ENCODE assay signal across 8 cellular contexts in genomic region chr11:57761301-57762234, GRCh38. TPM values are rescaled to one million over a fixed set of nuclear protein-coding genes. Genes with fewer than 3 reads are reported as not detected.
A peak's percentile ranks its signal among the peaks of the same experiment; 100 is the strongest.
DNase-seq lines count a peak whose midpoint lies in the region; ATAC-seq, FAIRE-seq and TF ChIP-seq lines count a peak whose summit lies in the region.

A gene with protein sequence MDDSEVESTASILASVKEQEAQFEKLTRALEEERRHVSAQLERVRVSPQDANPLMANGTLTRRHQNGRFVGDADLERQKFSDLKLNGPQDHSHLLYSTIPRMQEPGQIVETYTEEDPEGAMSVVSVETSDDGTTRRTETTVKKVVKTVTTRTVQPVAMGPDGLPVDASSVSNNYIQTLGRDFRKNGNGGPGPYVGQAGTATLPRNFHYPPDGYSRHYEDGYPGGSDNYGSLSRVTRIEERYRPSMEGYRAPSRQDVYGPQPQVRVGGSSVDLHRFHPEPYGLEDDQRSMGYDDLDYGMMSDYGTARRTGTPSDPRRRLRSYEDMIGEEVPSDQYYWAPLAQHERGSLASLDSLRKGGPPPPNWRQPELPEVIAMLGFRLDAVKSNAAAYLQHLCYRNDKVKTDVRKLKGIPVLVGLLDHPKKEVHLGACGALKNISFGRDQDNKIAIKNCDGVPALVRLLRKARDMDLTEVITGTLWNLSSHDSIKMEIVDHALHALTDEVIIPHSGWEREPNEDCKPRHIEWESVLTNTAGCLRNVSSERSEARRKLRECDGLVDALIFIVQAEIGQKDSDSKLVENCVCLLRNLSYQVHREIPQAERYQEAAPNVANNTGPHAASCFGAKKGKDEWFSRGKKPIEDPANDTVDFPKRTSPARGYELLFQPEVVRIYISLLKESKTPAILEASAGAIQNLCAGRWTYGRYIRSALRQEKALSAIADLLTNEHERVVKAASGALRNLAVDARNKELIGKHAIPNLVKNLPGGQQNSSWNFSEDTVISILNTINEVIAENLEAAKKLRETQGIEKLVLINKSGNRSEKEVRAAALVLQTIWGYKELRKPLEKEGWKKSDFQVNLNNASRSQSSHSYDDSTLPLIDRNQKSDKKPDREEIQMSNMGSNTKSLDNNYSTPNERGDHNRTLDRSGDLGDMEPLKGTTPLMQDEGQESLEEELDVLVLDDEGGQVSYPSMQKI (plus strand): TSS chr11:57761802. CDS start chr11:57791479, 29,677 bp downstream.

- peak; percentile 65 for FAIRE-seq in colon (lab: Jason Lieb, UNC)
- FAIRE-seq in kidney (lab: Jason Lieb, UNC) = peak; percentile 98
- FAIRE-seq in small intestine (lab: Jason Lieb, UNC) = no peak

- no peaks in the 10 kb centered on the region for H3K9me3 ChIP-seq in Panc1 (ENCODE audit: control insufficient read depth, insufficient read depth, low read depth, low read length)
- no peaks in the 10 kb centered on the region for H3K9me3 ChIP-seq in kidney (ENCODE audit: control insufficient read depth in 1 of 2, low read length in 2 of 2)
- no peaks in the 10 kb centered on the region for H3K9me3 ChIP-seq in small intestine (ENCODE audit: control insufficient read depth, low read depth)

- H3K9ac ChIP-seq in kidney (ENCODE audit: low read length in 2 of 2) = peak within 1 kb of the TSS; percentile 86 to 99

- peak within 1 kb of the TSS; percentile 99 for H3K27ac ChIP-seq in Panc1 (ENCODE audit: low read length)
- H3K27ac ChIP-seq in kidney (ENCODE audit: low read depth in 2 of 2, low read length in 2 of 2) = peak within 1 kb of the TSS; percentile 92 to 96
- H3K27ac ChIP-seq in small intestine (ENCODE audit: low read depth in 1 of 2, low read length in 1 of 2) = peak within 1 kb of the TSS; percentile 95 to 99

- CTCF ChIA-PET in Panc1 (lab: Charles Lee) = interaction anchor here (0.6 to 1.4 kb wide), 5 partner anchors 10 to 286 kb away, joined by 3 to 8 read pairs (median 3); no protein-coding TSS in a partner anchor

- ATAC-seq in GM19452 (IDR thresholded peaks at IDR 0.05; ENCODE audit: unreplicated experiment) = peak; percentile 97
- peak; percentile 74 for ATAC-seq in HG03558 (IDR thresholded peaks at IDR 0.05; ENCODE audit: extremely low read depth, unreplicated experiment)
- ATAC-seq in Panc1 = peak; percentile 99

- WGBS in small intestine, 3 donors = 10 to 21% (median 15%) methylated on average over 13 of the region's 13 CpGs

- POLR2A ChIA-PET in Panc1 (lab: Charles Lee) = interaction anchor here (0.5 to 4.7 kb wide), 11 partner anchors 9 to 288 kb away, joined by 3 to 22 read pairs (median 3); partner anchors contain the start of gene BTBD18

- in situ Hi-C loops in Panc1 (cut with HindIII; ENCODE audit: low pct_unique_long_range_greater_than_20kb, low sequenced_read_pairs) = no loop called here

- no peaks in the 10 kb centered on the region for H3K27me3 ChIP-seq in Panc1 (ENCODE audit: control insufficient read depth, insufficient read depth, low read length)
- no peaks in the 10 kb centered on the region for H3K27me3 ChIP-seq in small intestine (ENCODE audit: control insufficient read depth in 2 of 2, insufficient read depth in 2 of 2, low read length in 2 of 2)

- peak within 1 kb of the TSS; percentile 90 to 99 for H3K4me3 ChIP-seq in Panc1 (ENCODE audit: low read depth in 2 of 2, low read length in 2 of 2)
- H3K4me3 ChIP-seq in kidney (ENCODE audit: low read length in 2 of 2) = peak within 1 kb of the TSS; percentile 88 to 99
- peak within 1 kb of the TSS; percentile 47 to 53 for H3K4me3 ChIP-seq in small intestine (ENCODE audit: low read depth in 1 of 2, low read length in 2 of 2)

- DNase-seq in DMS114 treated with DMSO at 0.1 percent for 48 hours (lab: John Stamatoyannopoulos, UW; ENCODE audit: unreplicated experiment) = peak; percentile 42
- peak; percentile 86 for DNase-seq in Panc1 (ENCODE audit: low read depth, low spot score)
- peak; percentile 92 for DNase-seq in kidney
- peak; percentile 97 for DNase-seq in small intestine
- DNase-seq in stimulated activated CD4-positive, alpha-beta T cell treated with anti-CD3 and anti-CD28 coated beads, Interleukin-4, amount 100 ng/mL, for 24 hours = no peak

- H3K36me3 ChIP-seq in Panc1 (ENCODE audit: control insufficient read depth, insufficient read depth, low read length) (peaks cover 8% of the 10 kb centered on the region; the same call in 1 of the 2 replicates), kidney (ENCODE audit: control insufficient read depth in 1 of 2, insufficient read depth in 2 of 2, low read length in 2 of 2) (no peaks in the 10 kb centered on the region), small intestine (ENCODE audit: control insufficient read depth in 2 of 2, insufficient read depth in 2 of 2, low read length in 2 of 2) (no peaks in the 10 kb centered on the region)

- intact Hi-C loops in Panc1 (cut with micrococcal nuclease; ENCODE audit: unreplicated experiment) (no loop called here), kidney (cut with DNase I) (no loop called here)

- H3K4me1 ChIP-seq in Panc1 (ENCODE audit: control insufficient read depth, insufficient read depth, low read length) (peaks cover 20% of the 10 kb centered on the region), kidney (ENCODE audit: control insufficient read depth in 1 of 2, insufficient read depth in 1 of 2, low read depth in 1 of 2, low read length in 2 of 2) (peaks cover 11 to 16% of the 10 kb centered on the region in 2 donors), small intestine (ENCODE audit: control insufficient read depth in 2 of 2, insufficient read depth in 1 of 2, low read depth in 1 of 2, low read length in 1 of 2) (peaks cover 0 to 2% of the 10 kb centered on the region in 2 donors)

- BruUV-seq in Panc1 (replicated peaks; lab: Mats Ljungman, UMichigan) = no TSS peak

- TF ChIP-seq CTCF in Panc1 (IDR thresholded peaks at IDR 0.05) (no peak), kidney (IDR thresholded peaks at IDR 0.05; ENCODE audit: borderline replicate concordance, extremely low read depth, insufficient read depth) (no peak)

RNA-seq across cellular contexts. Expression of the gene that starts here (rescaled TPM):
- 189 TPM for total RNA-seq in Panc1 (2021; ENCODE audit: unreplicated experiment)
- 184 TPM for polyA plus RNA-seq in Panc1 (2012; ENCODE audit: insufficient read length)
- total RNA-seq in kidney = 272 TPM
- polyA plus RNA-seq in kidney (ENCODE audit: insufficient read depth, low read depth, low replicate concordance) = 52.7 TPM
- polyA plus RNA-seq in small intestine = 100 to 1,000 TPM in 1 of 3 donors, 10 to 100 TPM in 2; 62.2 to 148 (median 89.7) TPM
